In genomic region chr9:127899200-127899943, GRCh38 we compare ENCODE assay signal across 8 cellular contexts. TPM values are rescaled to one million over a fixed set of nuclear protein-coding genes. Genes with fewer than 3 reads are reported as not detected.
DNase-seq lines count a peak whose midpoint lies in the region; ATAC-seq and TF ChIP-seq lines count a peak whose summit lies in the region.

A gene with protein sequence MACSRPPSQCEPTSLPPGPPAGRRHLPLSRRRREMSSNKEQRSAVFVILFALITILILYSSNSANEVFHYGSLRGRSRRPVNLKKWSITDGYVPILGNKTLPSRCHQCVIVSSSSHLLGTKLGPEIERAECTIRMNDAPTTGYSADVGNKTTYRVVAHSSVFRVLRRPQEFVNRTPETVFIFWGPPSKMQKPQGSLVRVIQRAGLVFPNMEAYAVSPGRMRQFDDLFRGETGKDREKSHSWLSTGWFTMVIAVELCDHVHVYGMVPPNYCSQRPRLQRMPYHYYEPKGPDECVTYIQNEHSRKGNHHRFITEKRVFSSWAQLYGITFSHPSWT (minus strand): TSS chr9:127899603. CDS start chr9:127897981, 1,622 bp downstream.

- DNase-seq in SIG-M5 treated with dmso at 0.1 percent for 504 hours (lab: John Stamatoyannopoulos, UW; ENCODE audit: unreplicated experiment) (peak; percentile 44), SIG-M5 (lab: John Stamatoyannopoulos, UW) (no peak), NCI-H82 treated with DMSO at 0.1 percent for 48 hours (lab: John Stamatoyannopoulos, UW; ENCODE audit: unreplicated experiment) (peak; percentile 22), activated T-cell treated with anti-CD3 and anti-CD28 coated beads for 4 hours (peak; percentile 59), epithelial cell of esophagus (ENCODE audit: low read depth) (peak; percentile 75), mesothelial cell of epicardium (ENCODE audit: low spot score in 2 of 2, unreplicated experiment in 2 of 2) (peak; percentile 54 to 71)
- peak; percentile 61 to 77 for DNase-seq in stimulated activated CD8-positive, alpha-beta memory T cell treated with anti-CD3 and anti-CD28 coated beads, Interleukin-2, amount 100 ng/mL, for 48 hours (ENCODE audit: low read depth in 2 of 2)

- ATAC-seq in HG02970 (IDR thresholded peaks at IDR 0.05; ENCODE audit: low FRiP score, unreplicated experiment), result peak; percentile 65

- peaks cover 26% of the 10 kb centered on the region for H3K36me3 Mint-ChIP-seq in mesothelial cell of epicardium

- H3K4me3 Mint-ChIP-seq in mesothelial cell of epicardium, result peak within 1 kb of the TSS; percentile 82

- H3K4me3 ChIP-seq in epithelial cell of esophagus (ENCODE audit: low read length), result peak within 1 kb of the TSS; percentile 71

- H3K4me1 Mint-ChIP-seq in mesothelial cell of epicardium, result peaks cover 28% of the 10 kb centered on the region

- no peaks in the 10 kb centered on the region for H3K27me3 Mint-ChIP-seq in mesothelial cell of epicardium (ENCODE audit: low read depth)

- no peak for TF ChIP-seq CTCF in epithelial cell of esophagus (IDR thresholded peaks at IDR 0.05; ENCODE audit: insufficient read depth, low read depth, low read length, missing control alignments)
- no peak for TF ChIP-seq CTCF in mesothelial cell of epicardium (IDR thresholded peaks at IDR 0.05; ENCODE audit: unreplicated experiment)

- H3K9me3 Mint-ChIP-seq in mesothelial cell of epicardium, result peaks cover 12% of the 10 kb centered on the region

- H3K27ac Mint-ChIP-seq in mesothelial cell of epicardium, result peak within 1 kb of the TSS; percentile 87

RNA-seq across cellular contexts. Expression of the gene that starts here (rescaled TPM):
- 34.2 to 37.5 TPM (median 36.2 TPM) in 3 replicates for total RNA-seq in mesothelial cell of epicardium
